In the genomic region with DNA sequence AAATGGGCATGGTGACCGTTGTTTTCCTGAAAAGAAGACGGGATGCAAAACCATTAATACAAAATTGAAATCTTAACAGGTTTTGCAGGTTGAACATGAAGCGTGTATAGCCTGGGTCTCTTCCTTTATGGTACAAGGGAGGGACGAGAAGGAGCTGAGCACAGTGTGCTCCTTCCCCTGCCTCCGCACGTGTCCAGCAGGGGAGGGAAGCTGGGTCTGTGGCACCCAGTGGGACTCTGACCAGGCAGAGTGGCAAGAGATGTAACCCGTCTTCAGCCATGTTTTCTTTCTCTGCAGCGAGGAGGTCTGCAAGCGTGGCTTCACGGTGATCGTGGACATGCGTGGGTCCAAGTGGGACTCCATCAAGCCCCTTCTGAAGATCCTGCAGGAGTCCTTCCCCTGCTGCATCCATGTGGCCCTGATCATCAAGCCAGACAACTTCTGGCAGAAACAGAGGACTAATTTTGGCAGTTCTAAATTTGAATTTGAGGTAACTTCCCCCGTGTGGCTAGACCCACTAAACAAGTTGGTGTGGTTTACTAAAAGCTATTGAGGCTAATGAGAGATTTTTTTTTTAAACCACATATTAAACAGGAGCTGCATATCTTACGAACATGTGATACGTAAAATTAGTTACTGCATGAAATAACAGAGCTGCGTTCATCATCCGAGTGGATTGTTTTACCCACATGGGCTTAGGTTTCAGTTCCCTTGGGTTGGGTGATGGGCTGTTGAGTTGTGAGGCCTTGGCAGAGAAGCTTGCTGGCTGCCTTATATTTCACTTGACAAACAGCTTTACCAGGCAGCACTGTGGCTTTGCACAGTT, we compare ENCODE assay signal across 10 cellular contexts.
DNase-seq lines count a peak whose midpoint lies in the region; ATAC-seq, FAIRE-seq and TF ChIP-seq lines count a peak whose summit lies in the region.
"Had no signal": no experiment of that assay in that cellular context is flagged by ENCODE, and none has a peak within 500 bp of the region (broad histone marks: within the 10 kb centered on the region; RNA-seq: fewer than 3 reads in every experiment).

No MANE protein-coding gene starts in this region.

- peaks cover 87% of the 10 kb centered on the region for H3F3A ChIP-seq in GM23248 (ENCODE audit: insufficient read depth)

- H3K9me2 ChIP-seq in GM23248 (ENCODE audit: insufficient read depth), result no peaks in the 10 kb centered on the region

- H3K9ac ChIP-seq in BLaER1 treated with 17β-estradiol and CSF1 and Interleukin-3, amounts not matched to agents 10 nM and 100 nM, result peak overlapping the region in 3 of 11 experiments; percentile 6 to 31 (median 20); a peak in 4 of 22 replicates
- no peak overlapping the region for H3K9ac ChIP-seq in kidney (ENCODE audit: low read length in 2 of 2)
- no peak overlapping the region for H3K9ac ChIP-seq in GM23248

- H3K79me2 ChIP-seq in GM23248 (ENCODE audit: insufficient read depth), result peaks cover 100% of the 10 kb centered on the region

- ATAC-seq in GM19397 (IDR thresholded peaks at IDR 0.05; ENCODE audit: unreplicated experiment) (peak; percentile 81), HG03039 (IDR thresholded peaks at IDR 0.05; ENCODE audit: unreplicated experiment) (peak; percentile 77)

- H4K20me1 ChIP-seq in BLaER1 treated with 17β-estradiol and CSF1 and Interleukin-3, amounts not matched to agents 10 nM and 100 nM, result peaks cover 32 to 68% (median 58%) of the 10 kb centered on the region in 11 experiments; a peak in 21 of 22 replicates
- H4K20me1 ChIP-seq in GM23248 (ENCODE audit: insufficient read depth), result no peaks in the 10 kb centered on the region

- DNase-seq in NOMO-1 treated with dmso at 0.1 percent for 144 hours (lab: John Stamatoyannopoulos, UW; ENCODE audit: unreplicated experiment), result peak; percentile 70
- no peak for DNase-seq in kidney
- DNase-seq in GM23248, result no peak
- DNase-seq in ureter (ENCODE audit: low spot score), result no peak
- no peak for DNase-seq in putamen (ENCODE audit: low spot score)
- DNase-seq: NCI-H510A treated with DMSO at 0.1 percent for 48 hours had no signal

- FAIRE-seq in kidney (lab: Jason Lieb, UNC), result no peak
- FAIRE-seq: H54 had no signal

- peaks cover 24 to 39% (median 35%) of the 10 kb centered on the region in 10 experiments for H3K4me1 ChIP-seq in BLaER1 treated with 17β-estradiol and CSF1 and Interleukin-3, amounts not matched to agents 10 nM and 100 nM
- H3K4me1 ChIP-seq in kidney (ENCODE audit: control insufficient read depth in 1 of 2, insufficient read depth in 1 of 2, low read depth in 1 of 2, low read length in 2 of 2) (peaks cover 0 to 5% of the 10 kb centered on the region in 2 donors), GM23248 (ENCODE audit: insufficient read depth) (no peaks in the 10 kb centered on the region)

- intact Hi-C loops in kidney (cut with DNase I), result no loop called here

- peak overlapping the region in 7 of 11 experiments; percentile 1 to 39 (median 21); a peak in 7 of 22 replicates for H3K27ac ChIP-seq in BLaER1 treated with 17β-estradiol and CSF1 and Interleukin-3, amounts not matched to agents 10 nM and 100 nM
- H3K27ac ChIP-seq in kidney (ENCODE audit: low read depth in 2 of 2, low read length in 2 of 2) (no peak overlapping the region), GM23248 (no peak overlapping the region)

- TF ChIP-seq CTCF in kidney (IDR thresholded peaks at IDR 0.05; ENCODE audit: borderline replicate concordance, extremely low read depth, insufficient read depth), result no peak

- H3K9me3 ChIP-seq in BLaER1 treated with 17β-estradiol and CSF1 and Interleukin-3, amounts not matched to agents 10 nM and 100 nM (replicated peaks in 1 of 11), result no peaks in the 10 kb centered on the region
- no peaks in the 10 kb centered on the region for H3K9me3 ChIP-seq in kidney (ENCODE audit: control insufficient read depth in 1 of 2, low read length in 2 of 2)
- H3K9me3 ChIP-seq in GM23248 (ENCODE audit: low read depth), result no peaks in the 10 kb centered on the region

- H3K27me3 ChIP-seq in BLaER1 treated with 17β-estradiol and CSF1 and Interleukin-3, amounts not matched to agents 10 nM and 100 nM, result no peaks in the 10 kb centered on the region
- H3K27me3 ChIP-seq in GM23248 (replicated peaks; ENCODE audit: insufficient read depth), result no peaks in the 10 kb centered on the region

- no peak overlapping the region for H3K4me3 ChIP-seq in BLaER1 treated with 17β-estradiol and CSF1 and Interleukin-3, amounts not matched to agents 10 nM and 100 nM
- no peak overlapping the region for H3K4me3 ChIP-seq in kidney (ENCODE audit: low read length in 2 of 2)
- H3K4me3 ChIP-seq in GM23248, result no peak overlapping the region

- peak overlapping the region; percentile 59 to 80 (median 67) for H3K4me2 ChIP-seq in BLaER1 treated with 17β-estradiol and CSF1 and Interleukin-3, amounts not matched to agents 10 nM and 100 nM
- H3K4me2 ChIP-seq in GM23248 (ENCODE audit: unreplicated experiment), result no peak overlapping the region

- H3K36me3 ChIP-seq in BLaER1 treated with 17β-estradiol and CSF1 and Interleukin-3, amounts not matched to agents 10 nM and 100 nM, result peaks cover 44 to 78% (median 62%) of the 10 kb centered on the region in 11 experiments
- H3K36me3 ChIP-seq in kidney (ENCODE audit: control insufficient read depth in 1 of 2, insufficient read depth in 2 of 2, low read length in 2 of 2) (peaks cover 10 to 16% of the 10 kb centered on the region in 2 donors), GM23248 (ENCODE audit: low read depth) (peaks cover 61% of the 10 kb centered on the region)

- WGBS in GM23248 (ENCODE audit: low coverage in 1 of 2, low lambda C conversion rate in 2 of 2, missing lambda C conversion rate in 2 of 2), 2 experiments, result 91% methylated on average over 17 of the region's 17 CpGs

- no peak overlapping the region for H2AFZ ChIP-seq in GM23248

- in situ Hi-C loops in GM23248 (cut with MboI), result no loop called here

Comparison
In these comparisons a context has a peak if more than half of its experiments do, and no peak if none do; other contexts are left out.
1. H3K27ac ChIP-seq: peak in BLaER1 treated with 17β-estradiol and CSF1 and Interleukin-3, amounts not matched to agents 10 nM and 100 nM (7 of 11); none in kidney (0 of 2) and GM23248 (single experiment).